In genomic region chr19:8355631-8356402, GRCh38 we compare ENCODE assay signal across 10 cellular contexts. TPM values are rescaled to one million over a fixed set of nuclear protein-coding genes. Genes with fewer than 3 reads are reported as not detected.
DNase-seq lines count a peak whose midpoint lies in the region; ATAC-seq and TF ChIP-seq lines count a peak whose summit lies in the region.
"Had no signal": no experiment of that assay in that cellular context is flagged by ENCODE, and none has a peak within 500 bp of the region (broad histone marks: within the 10 kb centered on the region; RNA-seq: fewer than 3 reads in every experiment).

No MANE protein-coding gene starts in this region.

- peak overlapping the region; percentile 23 for H3K4me2 ChIP-seq in osteoblast (ENCODE audit: insufficient read depth, low read length)

- ATAC-seq in Panc1 (peak; percentile 89), HG03571 (IDR thresholded peaks at IDR 0.05; ENCODE audit: unreplicated experiment) (no peak)
- ATAC-seq: WTC11 had no signal

- H3K4me3 ChIP-seq in Panc1 (ENCODE audit: low read depth in 2 of 2, low read length in 2 of 2) (no peak overlapping the region), osteoblast (ENCODE audit: insufficient read depth, low read length) (no peak overlapping the region)

- DNase-seq in Daoy (ENCODE audit: low read depth) (peak; percentile 85), Panc1 (ENCODE audit: low read depth, low spot score) (peak; percentile 88), epidermal melanocyte (ENCODE audit: insufficient read length, low spot score) (peak; percentile 9), osteoblast (ENCODE audit: insufficient read length, low spot score, missing footprints) (peak; percentile 92), HuH-7.5 (ENCODE audit: low spot score) (no peak), NCI-H2171 treated with DMSO at 0.1 percent for 48 hours (lab: John Stamatoyannopoulos, UW) (no peak), NCI-H2107 (lab: John Stamatoyannopoulos, UW) (no peak)
- DNase-seq: effector CD8-positive, alpha-beta T cell had no signal

- H3K27ac ChIP-seq in Panc1 (ENCODE audit: low read length) (peak overlapping the region; percentile 56), osteoblast (ENCODE audit: low read depth, low read length) (peak overlapping the region; percentile 74)

- H3K36me3 ChIP-seq in Panc1 (ENCODE audit: control insufficient read depth, insufficient read depth, low read length) = no peaks in the 10 kb centered on the region
- no peaks in the 10 kb centered on the region for H3K36me3 ChIP-seq in osteoblast (ENCODE audit: insufficient read depth, low read length)

- H4K20me1 ChIP-seq in osteoblast (ENCODE audit: insufficient read depth, low read length) = no peaks in the 10 kb centered on the region

- in situ Hi-C loops in Panc1 (cut with HindIII; ENCODE audit: low pct_unique_long_range_greater_than_20kb, low sequenced_read_pairs) = no loop called here

- H2AFZ ChIP-seq in osteoblast (ENCODE audit: low read length) = no peak overlapping the region

- H3K9me3 ChIP-seq in Panc1 (ENCODE audit: control insufficient read depth, insufficient read depth, low read depth, low read length) = no peaks in the 10 kb centered on the region
- H3K9me3 ChIP-seq in osteoblast (ENCODE audit: low read depth, low read length) = no peaks in the 10 kb centered on the region

- intact Hi-C loops in Panc1 (cut with micrococcal nuclease; ENCODE audit: unreplicated experiment) = loop anchor here (10.0 kb wide), 1 partner anchor 99 kb away; no protein-coding TSS in a partner anchor

- H3K4me1 ChIP-seq in Panc1 (ENCODE audit: control insufficient read depth, insufficient read depth, low read length) (0 out of 2 replicates have a peak, but pooled peaks cover 4% of the 10 kb centered on the region), osteoblast (ENCODE audit: insufficient read depth, low read length) (peaks cover 32% of the 10 kb centered on the region)

- H3K79me2 ChIP-seq in osteoblast (ENCODE audit: insufficient read depth, low read length) = no peaks in the 10 kb centered on the region

- no TSS peak for BruUV-seq in Panc1 (replicated peaks; lab: Mats Ljungman, UMichigan)

- TF ChIP-seq CTCF in Panc1 (IDR thresholded peaks at IDR 0.05) = no peak
- peak; percentile 16 for TF ChIP-seq CTCF in osteoblast (IDR thresholded peaks at IDR 0.05; ENCODE audit: extremely low read depth, low read depth, low read length)

- CTCF ChIA-PET in Panc1 (lab: Charles Lee) = interaction anchor here (1.3 kb wide), 1 partner anchor 57 kb away, joined by 3 read pairs; the partner anchor contains the start of gene MARCHF2

- H3K27me3 ChIP-seq in Panc1 (ENCODE audit: control insufficient read depth, insufficient read depth, low read length) (no peaks in the 10 kb centered on the region), osteoblast (ENCODE audit: insufficient read depth, low read length) (no peaks in the 10 kb centered on the region)

- POLR2A ChIA-PET in Panc1 (lab: Charles Lee) = interaction anchor here (0.6 to 1.9 kb wide), 2 partner anchors 35 to 81 kb away, joined by 5 to 8 read pairs; partner anchors contain the start of gene RAB11B

RNA-seq across cellular contexts. Expression of gene ANGPTL4, which starts 8.1 kb away (rescaled TPM):
- total RNA-seq in Daoy (2014; rRNA removed; shearing (Covaris generic)) = 0.86 TPM in 1 of 2 replicates, not detected in the other
- total RNA-seq in Panc1 (2021; ENCODE audit: unreplicated experiment) (46.6 TPM), osteoblast (1.1 and 1.2 TPM in 2 replicates)
- 208 TPM for polyA plus RNA-seq in Panc1 (2012; ENCODE audit: insufficient read length)

RNA-seq across cellular contexts. Expression of gene KANK3, which starts 12.8 kb away (rescaled TPM):
- total RNA-seq in Daoy (2014; rRNA removed; shearing (Covaris generic)) = 0.40 TPM in 1 of 2 replicates, not detected in the other
- 1.2 TPM for total RNA-seq in Panc1 (2021; ENCODE audit: unreplicated experiment)
- 1.5 TPM for polyA plus RNA-seq in Panc1 (2012; ENCODE audit: insufficient read length)
- 0.59 TPM in 1 of 2 replicates, not detected in the other for total RNA-seq in osteoblast

RNA-seq across cellular contexts. Expression of gene RAB11B, which starts 34.3 kb away (rescaled TPM):
- 3.5 and 9.0 TPM in 2 replicates for total RNA-seq in Daoy (2014; rRNA removed; shearing (Covaris generic))
- total RNA-seq in Panc1 (2021; ENCODE audit: unreplicated experiment) (135 TPM), osteoblast (24.2 and 28.3 TPM in 2 replicates)
- 395 TPM for polyA plus RNA-seq in Panc1 (2012; ENCODE audit: insufficient read length)

RNA-seq across cellular contexts. Expression of gene RPS28, which starts 34.5 kb away (rescaled TPM):
- 153 and 281 TPM in 2 replicates for total RNA-seq in Daoy (2014; rRNA removed; shearing (Covaris generic))
- total RNA-seq in Panc1 (2021; ENCODE audit: unreplicated experiment) = 1,096 TPM
- 1,277 TPM for polyA plus RNA-seq in Panc1 (2012; ENCODE audit: insufficient read length)
- 177 and 180 TPM in 2 replicates for total RNA-seq in osteoblast

RNA-seq across cellular contexts. Expression of gene NDUFA7, which starts 34.6 kb away (rescaled TPM):
- 17.0 and 22.6 TPM in 2 replicates for total RNA-seq in Daoy (2014; rRNA removed; shearing (Covaris generic))
- total RNA-seq in Panc1 (2021; ENCODE audit: unreplicated experiment) = 36.8 TPM
- polyA plus RNA-seq in Panc1 (2012; ENCODE audit: insufficient read length) = 38.3 TPM
- total RNA-seq in osteoblast = 9.0 and 18.3 TPM in 2 replicates

Comparison
In these comparisons a context has a peak if more than half of its experiments do, and no peak if none do; other contexts are left out.
1. DNase-seq: peak in Daoy (single experiment), Panc1 (single experiment), epidermal melanocyte (single experiment) and osteoblast (single experiment); none in HuH-7.5 (single experiment), NCI-H2171 treated with DMSO at 0.1 percent for 48 hours (single experiment) and NCI-H2107 (single experiment).
2. RNA of gene ANGPTL4, which starts 8.1 kb away (total RNA-seq): 46.6 TPM in Panc1 (single experiment); 1.1 to 1.2 TPM in osteoblast and 0.86 TPM in Daoy; every median in the first group is over 10 times any median in the second.